In genomic region chr2:20834331-20834730, GRCh38 we compare ENCODE assay signal across 23 cellular contexts. TPM values are rescaled to one million over a fixed set of nuclear protein-coding genes. Genes with fewer than 3 reads are reported as not detected.
DNase-seq lines count a peak whose midpoint lies in the region; ATAC-seq, FAIRE-seq and TF ChIP-seq lines count a peak whose summit lies in the region.
"Had no signal": no experiment of that assay in that cellular context is flagged by ENCODE, and none has a peak within 500 bp of the region (broad histone marks: within the 10 kb centered on the region; RNA-seq: fewer than 3 reads in every experiment).

No MANE protein-coding gene starts in this region.

- TF ChIP-seq POLR2A in A549 (IDR thresholded peaks at IDR 0.05; ENCODE audit: low read length) (no peak), HCT116 (IDR thresholded peaks at IDR 0.05; ENCODE audit: borderline replicate concordance, extremely low read depth, insufficient read depth, insufficient read length) (no peak), K562 (conservative IDR thresholded peaks at IDR 0.05) (no peak)

- H3K9me1 ChIP-seq in K562 (ENCODE audit: control insufficient read depth, insufficient read depth, low read length): no peaks in the 10 kb centered on the region

- H3K4me3 ChIP-seq in A549 (no peak overlapping the region), HCT116 (replicated peaks in 1 of 2; ENCODE audit: low read depth in 1 of 2, low read length in 2 of 2) (no peak overlapping the region), K562 (no peak overlapping the region)
- H3K4me3 ChIP-seq: BLaER1 treated with 17β-estradiol and CSF1 and Interleukin-3, amounts not matched to agents 10 nM and 100 nM; GM12878 had no signal

- H3K9ac ChIP-seq in ES-I3 (ENCODE audit: low read depth, low read length) (0 out of 2 replicates have a peak overlapping the region, but pooled peaks have one; percentile 2), HCT116 (ENCODE audit: low read length) (no peak overlapping the region), K562 (ENCODE audit: insufficient read depth in 1 of 2, low read depth in 2 of 2, low read length in 2 of 2) (no peak overlapping the region; a peak in 1 of 4 replicates)
- H3K9ac ChIP-seq: BLaER1 treated with 17β-estradiol and CSF1 and Interleukin-3, amounts not matched to agents 10 nM and 100 nM had no signal

- POLR2A ChIA-PET in A549 (lab: Yijun Ruan, JAX) (no interaction called here), HCT116 (lab: Charles Lee) (no interaction called here), K562 (lab: Yijun Ruan, JAX) (interaction anchor here (0.7 to 1.2 kb wide), 2 partner anchors 8 to 12 kb away, joined by 3 to 4 read pairs; partner anchors contain the start of gene LDAH)

- TF ChIP-seq RAD21 in A549 (conservative IDR thresholded peaks at IDR 0.05 in 1 of 2, IDR thresholded peaks at IDR 0.05 in 1 of 2): no peak
- TF ChIP-seq RAD21 in HCT116 (IDR thresholded peaks at IDR 0.05; ENCODE audit: low read depth): no peak
- no peak for TF ChIP-seq RAD21 in K562 (CRISPR knock-in tag; conservative IDR thresholded peaks at IDR 0.05 in 1 of 2, IDR thresholded peaks at IDR 0.05 in 1 of 2)

- no peaks in the 10 kb centered on the region for H3K79me2 ChIP-seq in HCT116 (ENCODE audit: insufficient read depth, low read length)
- no peaks in the 10 kb centered on the region for H3K79me2 ChIP-seq in K562 (ENCODE audit: control insufficient read depth, insufficient read depth, low read length)

- TF ChIP-seq CTCF in A549 (IDR thresholded peaks at IDR 0.05) (no peak), HCT116 (IDR thresholded peaks at IDR 0.05 in 2 of 3, conservative IDR thresholded peaks at IDR 0.05 in 1 of 3; ENCODE audit: borderline replicate concordance in 1 of 3, insufficient read depth in 1 of 3, low read depth in 2 of 3, low read length in 2 of 3) (no peak), K562 (IDR thresholded peaks at IDR 0.05 in 2 of 3, conservative IDR thresholded peaks at IDR 0.05 in 1 of 3; ENCODE audit: insufficient read depth in 2 of 3, low read depth in 1 of 3, low read length in 3 of 3) (no peak)

- H3K27me3 ChIP-seq in HCT116 (ENCODE audit: insufficient read depth, low read length) (peaks cover 16% of the 10 kb centered on the region; the same call in 1 of the 2 replicates), K562 (ENCODE audit: control insufficient read depth in 2 of 2, insufficient read depth in 2 of 2, low read length in 2 of 2) (no peaks in the 10 kb centered on the region; a peak in 1 of 5 replicates)
- H3K27me3 ChIP-seq: BLaER1 treated with 17β-estradiol and CSF1 and Interleukin-3, amounts not matched to agents 10 nM and 100 nM had no signal

- no peaks in the 10 kb centered on the region for H3K4me1 ChIP-seq in A549
- no peaks in the 10 kb centered on the region for H3K4me1 ChIP-seq in ES-I3 (ENCODE audit: insufficient read depth, low read length)
- no peaks in the 10 kb centered on the region for H3K4me1 ChIP-seq in HCT116 (ENCODE audit: control insufficient read depth in 1 of 2, insufficient read depth in 2 of 2, low read length in 2 of 2)
- peaks cover 0 to 5% of the 10 kb centered on the region in 2 experiments; a peak in 2 of 5 replicates for H3K4me1 ChIP-seq in K562 (replicated peaks in 1 of 2; ENCODE audit: control insufficient read depth in 2 of 2, insufficient read depth in 2 of 2, low read length in 2 of 2)
- H3K4me1 ChIP-seq: BLaER1 treated with 17β-estradiol and CSF1 and Interleukin-3, amounts not matched to agents 10 nM and 100 nM; Caco-2 had no signal

- peak overlapping the region; percentile 90 for H2AFZ ChIP-seq in HCT116 (ENCODE audit: low read depth, low read length, poor library complexity, severe bottlenecking)
- H2AFZ ChIP-seq in K562 (ENCODE audit: low read depth, low read length): peak overlapping the region; percentile 57

- H3K27ac ChIP-seq in A549 (no peak overlapping the region), HCT116 (ENCODE audit: low read depth, low read length) (no peak overlapping the region), K562 (ENCODE audit: extremely low read depth, low read depth, low read length) (no peak overlapping the region)
- H3K27ac ChIP-seq: BLaER1 treated with 17β-estradiol and CSF1 and Interleukin-3, amounts not matched to agents 10 nM and 100 nM; C4-2B had no signal

- no peaks in the 10 kb centered on the region for H3K9me3 ChIP-seq in A549
- H3K9me3 ChIP-seq in ES-I3 (ENCODE audit: control insufficient read depth, insufficient read depth, low read length): no peaks in the 10 kb centered on the region
- H3K9me3 ChIP-seq in HCT116 (ENCODE audit: control insufficient read depth in 1 of 2, insufficient read depth in 1 of 2, low read depth in 1 of 2, low read length in 2 of 2): no peaks in the 10 kb centered on the region
- H3K9me3 ChIP-seq in K562 (replicated peaks; ENCODE audit: control insufficient read depth, insufficient read depth, low read depth, low read length): no peaks in the 10 kb centered on the region
- H3K9me3 ChIP-seq: Caco-2 had no signal

- H3K9me2 ChIP-seq in HCT116 (ENCODE audit: insufficient read depth): no peaks in the 10 kb centered on the region

- CTCF ChIA-PET in A549 (lab: Yijun Ruan, JAX): interaction anchor here (1.7 kb wide), 1 partner anchor 9 kb away, joined by 5 read pairs; no protein-coding TSS in a partner anchor
- CTCF ChIA-PET in HCT116 (lab: Charles Lee): no interaction called here
- CTCF ChIA-PET in K562 (lab: Yijun Ruan, JAX; ENCODE audit: low intra/inter-chr PET ratio): no interaction called here

- no peaks in the 10 kb centered on the region for H4K20me1 ChIP-seq in HCT116 (ENCODE audit: insufficient read depth)
- no peaks in the 10 kb centered on the region for H4K20me1 ChIP-seq in K562 (replicated peaks; ENCODE audit: control insufficient read depth, insufficient read depth, low read length)
- H4K20me1 ChIP-seq: BLaER1 treated with 17β-estradiol and CSF1 and Interleukin-3, amounts not matched to agents 10 nM and 100 nM had no signal

- no peak for ATAC-seq in A549
- no peak for ATAC-seq in HCT116
- no peak for ATAC-seq in K562
- ATAC-seq in GM21576 (IDR thresholded peaks at IDR 0.05; ENCODE audit: unreplicated experiment): no peak
- no peak for ATAC-seq in HG03378 (IDR thresholded peaks at IDR 0.05; ENCODE audit: unreplicated experiment)
- ATAC-seq: CD8-positive, alpha-beta T cell; GM12878 had no signal

- RAD21 ChIA-PET in HCT116 (lab: Charles Lee; ENCODE audit: low non-redundant PET in 1 of 2, low total read pairs in 2 of 2, uncharacterized antibody in 2 of 2, unreplicated experiment in 2 of 2): no interaction called here

- H3K36me3 ChIP-seq in ES-I3 (ENCODE audit: insufficient read depth, low read length) (no peaks in the 10 kb centered on the region), HCT116 (ENCODE audit: control insufficient read depth in 1 of 2, insufficient read depth in 2 of 2, low read length in 2 of 2) (no peaks in the 10 kb centered on the region), K562 (ENCODE audit: control insufficient read depth, insufficient read depth, low read length) (no peaks in the 10 kb centered on the region)
- H3K36me3 ChIP-seq: BLaER1 treated with 17β-estradiol and CSF1 and Interleukin-3, amounts not matched to agents 10 nM and 100 nM had no signal

- in situ Hi-C loops in K562 (cut with MboI): no loop called here

- WGBS in A549 (ENCODE audit: missing lambda C conversion rate): 56% methylated on average over 2 of the region's 2 CpGs
- WGBS in K562 (ENCODE audit: insufficient coverage, low coverage, missing lambda C conversion rate): 7% methylated on average over 1 of the region's 2 CpGs

- BruUV-seq in HCT116 (replicated peaks; lab: Mats Ljungman, UMichigan) (no TSS peak), K562 (replicated peaks; lab: Mats Ljungman, UMichigan) (no TSS peak)

- intact Hi-C loops in HCT116 (cut with micrococcal nuclease) (no loop called here), K562 (cut with micrococcal nuclease) (no loop called here)

- TF ChIP-seq EP300 in A549 (IDR thresholded peaks at IDR 0.05) (no peak), K562 (IDR thresholded peaks at IDR 0.05; ENCODE audit: low read length) (no peak)

- peak overlapping the region; percentile 52 for H3K4me2 ChIP-seq in A549
- no peak overlapping the region for H3K4me2 ChIP-seq in HCT116 (ENCODE audit: low read length)
- no peak overlapping the region for H3K4me2 ChIP-seq in K562 (ENCODE audit: insufficient read depth, low read length)
- H3K4me2 ChIP-seq: BLaER1 treated with 17β-estradiol and CSF1 and Interleukin-3, amounts not matched to agents 10 nM and 100 nM had no signal

- FAIRE-seq in A549 (lab: Jason Lieb, UNC) (no peak), K562 (lab: Jason Lieb, UNC) (peak; percentile 57)
- FAIRE-seq: A204.1, D721Med, GM12878, GM12892, GM18507 had no signal

- DNase-seq in A549 (ENCODE audit: low read depth in 1 of 2, low spot score in 1 of 2) (no peak), HCT116 (ENCODE audit: low read depth, low spot score) (no peak), K562 (ENCODE audit: extremely low read depth in 1 of 4, low spot score in 3 of 4) (no peak), retina (no peak), HuH-7.5 (ENCODE audit: low spot score) (no peak)
- DNase-seq: 8988T; AML-193; Caco-2; Calu3; CD4-positive, alpha-beta T cell; CD8-positive, alpha-beta T cell; DMS79 treated with DMSO at 0.1 percent for 48 hours; GDM1 had no signal

RNA-seq across cellular contexts. Expression of gene LDAH, which starts 11.4 kb away (rescaled TPM):
- polyA plus RNA-seq in A549 (2011; rRNA removed) (42.4 and 53.6 TPM in 2 replicates), A549 (2017; fragmentation: RNase III; extraction: RNeasy Plus Mini Kit Qiagen cat#74134 plus additional on column Dnase treatment) (27.4 to 31.0 TPM (median 29.6 TPM) in 3 replicates), K562 (2011; rRNA removed) (45.9 and 60.1 TPM in 2 replicates), K562 (2014; fragmentation: Illumina TruSeq; extraction: Trizol) (42.8 and 48.6 TPM in 2 replicates), K562 (2014; fragmentation: Nextera tagmentation; extraction: Ambion mirVana) (10 to 100 TPM; 38.4 to 44.7 TPM), K562 (2014; rRNA removed) (22.8 and 28.3 TPM in 2 replicates)
- polyA plus RNA-seq in A549 (2012; cell fraction: cytosol; rRNA removed): 9.7 and 12.4 TPM in 2 replicates
- 5.7 and 9.4 TPM in 2 replicates for polyA plus RNA-seq in A549 (2012; cell fraction: nucleus; rRNA removed)
- 53.8 and 56.8 TPM in 2 replicates for polyA minus RNA-seq in A549 (2011; rRNA and poly(A)+ RNA removed)
- total RNA-seq in HCT116 (2021; ENCODE audit: unreplicated experiment) (25.7 TPM), K562 (2014; rRNA removed) (22.3 and 26.5 TPM in 2 replicates), K562 (2014; rRNA removed; fragmentation: Illumina TruSeq; extraction: Trizol) (50.8 and 56.3 TPM in 2 replicates), K562 (2015; rRNA removed; fragmentation: Illumina TruSeq; extraction: Trizol) (38.7 and 40.0 TPM in 2 replicates), K562 (2021) (38.9 and 41.1 TPM in 2 replicates)
- 8.1 and 11.7 TPM in 2 replicates for polyA plus RNA-seq in HCT116 (2012)
- total RNA-seq in K562 (2011; cell fraction: chromatin; rRNA removed; ENCODE audit: low replicate concordance): 48.7 and 78.9 TPM in 2 replicates
- 15.2 and 24.1 TPM in 2 replicates for total RNA-seq in K562 (2011; cell fraction: nucleolus; rRNA removed)
- total RNA-seq in K562 (2011; cell fraction: nucleoplasm; rRNA removed): 36.5 and 48.1 TPM in 2 replicates
- polyA plus RNA-seq in K562 (2011; cell fraction: cytosol; rRNA removed): 20.8 and 36.4 TPM in 2 replicates
- polyA plus RNA-seq in K562 (2011; cell fraction: nucleus; rRNA removed): 45.2 and 53.6 TPM in 2 replicates
- polyA plus RNA-seq in K562 (2012): 28.2 and 32.0 TPM in 2 replicates
- polyA minus RNA-seq in K562 (2011; rRNA and poly(A)+ RNA removed): 86.7 and 101 TPM in 2 replicates
- polyA minus RNA-seq in K562 (2011; cell fraction: cytosol; rRNA and poly(A)+ RNA removed): 12.7 and 35.5 TPM in 2 replicates
- polyA minus RNA-seq in K562 (2011; cell fraction: nucleus; rRNA and poly(A)+ RNA removed): 28.7 and 65.5 TPM in 2 replicates
